ENCODE assay signal across 19 cellular contexts in the genomic region with DNA sequence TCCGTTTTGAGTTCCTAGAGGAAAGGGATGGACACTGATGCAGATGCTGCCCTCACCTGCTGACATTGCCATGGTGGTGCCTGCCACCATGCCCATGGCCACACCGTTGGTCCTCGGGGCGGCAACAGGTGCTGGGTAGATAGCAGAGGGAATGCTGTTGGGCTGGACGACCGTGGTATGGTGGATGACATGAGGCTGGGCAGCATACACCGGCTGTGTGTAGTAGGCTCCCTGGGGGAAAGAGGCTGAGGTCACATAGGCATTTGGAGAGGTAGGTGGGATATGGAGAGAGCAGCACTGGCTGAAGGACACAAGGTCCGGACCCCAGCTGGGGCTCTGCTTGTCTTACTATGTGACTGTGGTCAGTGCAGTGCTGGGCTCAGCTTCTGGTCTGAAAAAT.
"Had no signal": no experiment of that assay in that cellular context is flagged by ENCODE, and none has a peak within 500 bp of the region (broad histone marks: within the 10 kb centered on the region; RNA-seq: fewer than 3 reads in every experiment).

No MANE protein-coding gene starts in this region.

- H3K4me1 Mint-ChIP-seq: activated CD4-positive, alpha-beta T cell treated with anti-CD3 and anti-CD28 coated beads, Interleukin-2, amount 10 ng/mL, durations not matched to agents 7 days and 5 days had no signal

- ATAC-seq: activated CD4-positive, CD25-positive, alpha-beta regulatory T cell treated with anti-CD3 and anti-CD28 coated beads, Interleukin-2, amount 50 U/mL, for 24 hours; activated naive CD4-positive, alpha-beta T cell treated with anti-CD3 and anti-CD28 coated beads, Interleukin-2, amount 50 U/mL, for 72 hours had no signal

- H3K27ac Mint-ChIP-seq: progenitor cell of endocrine pancreas had no signal

- DNase-seq: activated CD4-positive, alpha-beta T cell treated with anti-CD3 and anti-CD28 coated beads, Interleukin-2, amount 10 ng/mL, durations not matched to agents 7 days and 5 days; activated CD8-positive, alpha-beta memory T cell treated with anti-CD3 and anti-CD28 coated beads for 24 hours; activated CD8-positive, alpha-beta memory T cell treated with anti-CD3 and anti-CD28 coated beads, Interleukin-2, amount 50 U/mL, for 48 hours; activated gamma-delta T cell treated with Interleukin-2 at 50 U/mL for 16 hours; amniotic stem cell; hypothalamus; islet precursor cell; midbrain; T-helper 9 cell; upper lobe of left lung had no signal

- FAIRE-seq: frontal cortex had no signal

- H3K9me3 ChIP-seq: right atrium auricular region, thoracic aorta, upper lobe of left lung had no signal

- H3K27ac ChIP-seq: cardiac muscle cell, right atrium auricular region, thoracic aorta, upper lobe of left lung had no signal

- H3K27me3 Mint-ChIP-seq: activated CD4-positive, alpha-beta T cell treated with anti-CD3 and anti-CD28 coated beads, Interleukin-2, amount 10 ng/mL, durations not matched to agents 7 days and 5 days; progenitor cell of endocrine pancreas had no signal

- H3K4me3 ChIP-seq: cardiac muscle cell, lung, right atrium auricular region, thoracic aorta, upper lobe of left lung had no signal

- H3K4me3 Mint-ChIP-seq: activated CD4-positive, alpha-beta T cell treated with anti-CD3 and anti-CD28 coated beads, Interleukin-2, amount 10 ng/mL, durations not matched to agents 7 days and 5 days had no signal

- H3K9me3 Mint-ChIP-seq: activated CD4-positive, alpha-beta T cell treated with anti-CD3 and anti-CD28 coated beads, Interleukin-2, amount 10 ng/mL, durations not matched to agents 7 days and 5 days; activated naive CD4-positive, alpha-beta T cell treated with anti-CD3 and anti-CD28 coated beads, Interleukin-2, amount 50 U/mL, for 72 hours; neural crest cell had no signal
